Comparison of ENCODE assay signal across 14 cellular contexts in genomic region chr2:66537001-66537400, GRCh38.
DNase-seq lines count a peak whose midpoint lies in the region; ATAC-seq and TF ChIP-seq lines count a peak whose summit lies in the region.
"Had no signal": no experiment of that assay in that cellular context is flagged by ENCODE, and none has a peak within 500 bp of the region (broad histone marks: within the 10 kb centered on the region; RNA-seq: fewer than 3 reads in every experiment).

No MANE protein-coding gene starts in this region.

- H3K4me3 ChIP-seq in H7 (ENCODE audit: insufficient read depth, low read depth, low read length): no peak overlapping the region
- no peak overlapping the region for H3K4me3 ChIP-seq in gastroesophageal sphincter

- no peak overlapping the region for H3K27ac Mint-ChIP-seq in osteocyte (ENCODE audit: unreplicated experiment)
- H3K27ac Mint-ChIP-seq: activated CD4-positive, alpha-beta T cell treated with anti-CD3 and anti-CD28 coated beads for 36 hours; stimulated activated naive CD8-positive, alpha-beta T cell treated with anti-CD3 and anti-CD28 coated beads, Interleukin-15, Interleukin-2, amounts not matched to agents 100 ng/mL and 50 ng/mL, for 24 hours had no signal

- no peak for ATAC-seq in gastroesophageal sphincter
- no peak for ATAC-seq in GM18511 (IDR thresholded peaks at IDR 0.05; ENCODE audit: unreplicated experiment)
- ATAC-seq in GM21786 (IDR thresholded peaks at IDR 0.05; ENCODE audit: unreplicated experiment): no peak
- ATAC-seq: activated CD4-positive, alpha-beta T cell treated with anti-CD3 and anti-CD28 coated beads for 36 hours had no signal

- H3K27me3 ChIP-seq in H7 (ENCODE audit: control insufficient read depth, insufficient read depth, low read length) (no peaks in the 10 kb centered on the region), gastroesophageal sphincter (no peaks in the 10 kb centered on the region)

- no peak for TF ChIP-seq CTCF in gastroesophageal sphincter (IDR thresholded peaks at IDR 0.05)
- no peak for TF ChIP-seq CTCF in osteocyte (IDR thresholded peaks at IDR 0.05)

- TF ChIP-seq POLR2A in gastroesophageal sphincter (IDR thresholded peaks at IDR 0.05): no peak

- H3K9me3 Mint-ChIP-seq in osteocyte (ENCODE audit: unreplicated experiment): no peaks in the 10 kb centered on the region
- H3K9me3 Mint-ChIP-seq: stimulated activated naive CD8-positive, alpha-beta T cell treated with anti-CD3 and anti-CD28 coated beads, Interleukin-15, Interleukin-2, amounts not matched to agents 100 ng/mL and 50 ng/mL, for 24 hours had no signal

- H3K4me1 ChIP-seq in gastroesophageal sphincter: peaks cover 20 to 100% (median 33%) of the 10 kb centered on the region in 3 donors

- WGBS in gastroesophageal sphincter (ENCODE audit: low coverage in 1 of 2), 2 donors: 0 to 43% methylated on average over 1 of the region's 2 CpGs

- H3K9me3 ChIP-seq in gastroesophageal sphincter: no peaks in the 10 kb centered on the region

- H3K4me1 Mint-ChIP-seq in osteocyte (ENCODE audit: unreplicated experiment): no peaks in the 10 kb centered on the region
- H3K4me1 Mint-ChIP-seq: activated CD4-positive, alpha-beta T cell treated with anti-CD3 and anti-CD28 coated beads for 36 hours had no signal

- no peak overlapping the region for H3K4me3 Mint-ChIP-seq in osteocyte (ENCODE audit: unreplicated experiment)
- H3K4me3 Mint-ChIP-seq: activated CD4-positive, alpha-beta T cell treated with anti-CD3 and anti-CD28 coated beads for 36 hours; stimulated activated naive CD8-positive, alpha-beta T cell treated with anti-CD3 and anti-CD28 coated beads, Interleukin-15, Interleukin-2, amounts not matched to agents 100 ng/mL and 50 ng/mL, for 24 hours had no signal

- no peaks in the 10 kb centered on the region for H3K36me3 Mint-ChIP-seq in osteocyte (ENCODE audit: unreplicated experiment)

- no peak for TF ChIP-seq EP300 in gastroesophageal sphincter (IDR thresholded peaks at IDR 0.05)

- no peaks in the 10 kb centered on the region for H3K36me3 ChIP-seq in H7 (replicated peaks; ENCODE audit: control insufficient read depth, insufficient read depth, low read length)
- H3K36me3 ChIP-seq in gastroesophageal sphincter: no peaks in the 10 kb centered on the region

- peaks cover 12% of the 10 kb centered on the region for H3K27me3 Mint-ChIP-seq in osteocyte (ENCODE audit: unreplicated experiment)
- H3K27me3 Mint-ChIP-seq: activated CD4-positive, alpha-beta T cell treated with anti-CD3 and anti-CD28 coated beads for 36 hours; stimulated activated naive CD8-positive, alpha-beta T cell treated with anti-CD3 and anti-CD28 coated beads, Interleukin-15, Interleukin-2, amounts not matched to agents 100 ng/mL and 50 ng/mL, for 24 hours had no signal

- peak overlapping the region in 3 of 4 donors; percentile 18 to 62 (median 50) for H3K27ac ChIP-seq in gastroesophageal sphincter
- H3K27ac ChIP-seq: C4-2B had no signal

- DNase-seq in H7 (peak; percentile 16), NCI-H2081 (lab: John Stamatoyannopoulos, UW) (peak; percentile 87 to 97), pons (ENCODE audit: low spot score) (peak; percentile 53), hypothalamus (lab: John Stamatoyannopoulos, UW) (no peak), osteocyte (ENCODE audit: extremely low spot score, unreplicated experiment) (no peak)
- DNase-seq: activated CD4-positive, alpha-beta T cell treated with anti-CD3 and anti-CD28 coated beads for 36 hours; midbrain; NK-92 treated with Interleukin-12 subunit alpha and Interleukin-12 subunit beta, amount 100 ng/mL, for 24 hours; stimulated activated CD4-positive, alpha-beta T cell treated with anti-CD3 and anti-CD28 coated beads, Interleukin-4, amount 100 ng/mL, for 24 hours had no signal

Comparison
In these comparisons a context has a peak if more than half of its experiments do, and no peak if none do; other contexts are left out.
1. DNase-seq: peak in H7 (single experiment), NCI-H2081 (2 of 2) and pons (single experiment); none in hypothalamus (0 of 51) and osteocyte (single experiment).